1 cellular context compared by ENCODE assay signal in genomic region chr6:27867051-27867940, GRCh38.
TF ChIP-seq lines count a peak whose summit lies in the region.

No MANE protein-coding gene starts in this region.

TF ChIP-seq in K562, 482 proteins besides CTCF, POLR2A, EP300 and RAD21 (continued from another document and continues in another):
- TF ChIP-seq BCLAF1 (IDR thresholded peaks at IDR 0.05; ENCODE audit: borderline replicate concordance in 1 of 2, control insufficient read depth in 1 of 2, low read depth in 2 of 2, low read length in 1 of 2) (peak in 1 of 2 experiments; percentile 88; a peak in 2 of 4 replicates), ZNF395 (CRISPR knock-in tag; IDR thresholded peaks at IDR 0.05) (no peak), KLF16 (IDR thresholded peaks at IDR 0.05) (no peak), ID3 (CRISPR knock-in tag; IDR thresholded peaks at IDR 0.05) (no peak), ID3 (tag; IDR thresholded peaks at IDR 0.05) (no peak), HEY1 (CRISPR knock-in tag; IDR thresholded peaks at IDR 0.05; ENCODE audit: borderline replicate concordance) (no peak), ZNF445 (CRISPR knock-in tag; IDR thresholded peaks at IDR 0.05; ENCODE audit: low read depth) (no peak), LCOR (CRISPR knock-in tag; IDR thresholded peaks at IDR 0.05) (peak; percentile 80; the same call in 1 of the 2 replicates), MTA2 (IDR thresholded peaks at IDR 0.05; ENCODE audit: low read depth) (no peak), DACH1 (IDR thresholded peaks at IDR 0.05; ENCODE audit: partially characterized antibody) (no peak), ZNF121 (CRISPR knock-in tag; conservative IDR thresholded peaks at IDR 0.05) (no peak), JUNB (CRISPR knock-in tag; conservative IDR thresholded peaks at IDR 0.05) (no peak), GATAD2B (IDR thresholded peaks at IDR 0.05; ENCODE audit: borderline replicate concordance) (no peak), PCBP2 (IDR thresholded peaks at IDR 0.05; ENCODE audit: low read depth, low read length, poor library complexity, severe bottlenecking) (no peak), ZNF436 (CRISPR knock-in tag; IDR thresholded peaks at IDR 0.05) (no peak), RFX1 (IDR thresholded peaks at IDR 0.05) (no peak), RFX5 (IDR thresholded peaks at IDR 0.05; ENCODE audit: low read depth, low read length) (no peak), TFAP4 (CRISPR knock-in tag; IDR thresholded peaks at IDR 0.05; ENCODE audit: borderline replicate concordance) (peak; percentile 48; the same call in 1 of the 2 replicates), BRCA1 (IDR thresholded peaks at IDR 0.05) (no peak), BRCA1 (CRISPR knock-in tag; IDR thresholded peaks at IDR 0.05) (no peak), HNRNPK (IDR thresholded peaks at IDR 0.05; ENCODE audit: low read depth, low read length, poor library complexity, severe bottlenecking) (no peak), PHB2 (IDR thresholded peaks at IDR 0.05; ENCODE audit: low read depth) (no peak), GATA2 (CRISPR knock-in tag; IDR thresholded peaks at IDR 0.05) (no peak), SMARCA5 (IDR thresholded peaks at IDR 0.05) (no peak), SMARCC2 (IDR thresholded peaks at IDR 0.05; ENCODE audit: low read depth) (no peak), ARID3B (CRISPR knock-in tag; IDR thresholded peaks at IDR 0.05; ENCODE audit: borderline replicate concordance) (no peak), L3MBTL2 (IDR thresholded peaks at IDR 0.05) (no peak), CEBPB (tag; IDR thresholded peaks at IDR 0.05) (no peak), FOXP4 (CRISPR knock-in tag; IDR thresholded peaks at IDR 0.05; ENCODE audit: borderline replicate concordance) (no peak), ZNF24 (IDR thresholded peaks at IDR 0.05) (no peak), MLLT1 (IDR thresholded peaks at IDR 0.05) (peak; percentile 88 to 94), NCOR1 (IDR thresholded peaks at IDR 0.05) (peak; percentile 42; the same call in 1 of the 2 replicates), HIVEP1 (CRISPR knock-in tag; IDR thresholded peaks at IDR 0.05) (no peak), TBL1XR1 (IDR thresholded peaks at IDR 0.05; ENCODE audit: low read length in 2 of 2) (peak in 1 of 2 experiments; percentile 42; a peak in 1 of 4 replicates), CREBBP (IDR thresholded peaks at IDR 0.05; ENCODE audit: low read depth, low read length) (no peak), HMG20B (CRISPR knock-in tag; IDR thresholded peaks at IDR 0.05) (no peak), FOXJ2 (tag; IDR thresholded peaks at IDR 0.05) (no peak), STAT5B (CRISPR knock-in tag; IDR thresholded peaks at IDR 0.05) (no peak), SAFB2 (IDR thresholded peaks at IDR 0.05; ENCODE audit: borderline replicate concordance, low read depth, low read length, severe bottlenecking) (no peak), ZBTB34 (CRISPR knock-in tag; IDR thresholded peaks at IDR 0.05) (no peak), IFI16 (CRISPR knock-in tag; IDR thresholded peaks at IDR 0.05) (no peak), BRD4 (IDR thresholded peaks at IDR 0.05) (no peak), ZNF431 (CRISPR knock-in tag; IDR thresholded peaks at IDR 0.05) (peak; percentile 24; the same call in 1 of the 2 replicates), ZNF140 (CRISPR knock-in tag; IDR thresholded peaks at IDR 0.05) (no peak), ZNF507 (tag; conservative IDR thresholded peaks at IDR 0.05) (no peak), RFX7 (CRISPR knock-in tag; IDR thresholded peaks at IDR 0.05) (no peak), PML (IDR thresholded peaks at IDR 0.05; ENCODE audit: low read length) (peak; percentile 86; the same call in 1 of the 2 replicates), USF1 (CRISPR knock-in tag; IDR thresholded peaks at IDR 0.05) (no peak), KDM2B (CRISPR knock-in tag; IDR thresholded peaks at IDR 0.05) (no peak), ZNF174 (CRISPR knock-in tag; IDR thresholded peaks at IDR 0.05) (no peak), ZBTB26 (CRISPR knock-in tag; IDR thresholded peaks at IDR 0.05) (no peak), FOXJ3 (CRISPR knock-in tag; IDR thresholded peaks at IDR 0.05) (no peak), ZNF408 (CRISPR knock-in tag; IDR thresholded peaks at IDR 0.05; ENCODE audit: low read depth) (no peak), POLR2G (IDR thresholded peaks at IDR 0.05; ENCODE audit: low read depth, low read length) (peak; percentile 94), ZNF639 (CRISPR knock-in tag; conservative IDR thresholded peaks at IDR 0.05 in 1 of 2, IDR thresholded peaks at IDR 0.05 in 1 of 2) (no peak)
